In genomic region chr2:60413819-60414178, GRCh38 we compare ENCODE assay signal across 12 cellular contexts.
A peak's percentile ranks its signal among the peaks of the same experiment; 100 is the strongest.
DNase-seq lines count a peak whose midpoint lies in the region; ATAC-seq lines count a peak whose summit lies in the region.
"Had no signal": no experiment of that assay in that cellular context is flagged by ENCODE, and none has a peak within 500 bp of the region (broad histone marks: within the 10 kb centered on the region; RNA-seq: fewer than 3 reads in every experiment).

No MANE protein-coding gene starts in this region.

- ATAC-seq in GM19395 (IDR thresholded peaks at IDR 0.05; ENCODE audit: unreplicated experiment) (peak; percentile 77), HG02885 (IDR thresholded peaks at IDR 0.05; ENCODE audit: poor library complexity, unreplicated experiment) (peak; percentile 77)
- ATAC-seq: mucosa of descending colon had no signal

- peak; percentile 31 for DNase-seq in GF-D8 (lab: John Stamatoyannopoulos, UW)
- DNase-seq in MV-4-11 (lab: John Stamatoyannopoulos, UW), result peak; percentile 99
- DNase-seq in mesenteric fat pad (ENCODE audit: low spot score), result no peak
- DNase-seq in activated CD8-positive, alpha-beta memory T cell treated with anti-CD3 and anti-CD28 coated beads for 24 hours, result no peak
- no peak for DNase-seq in stimulated activated CD4-positive, alpha-beta T cell treated with anti-CD3 and anti-CD28 coated beads, Interleukin-4, amount 100 ng/mL, for 4 hours
- DNase-seq in AG20443 (ENCODE audit: low spot score), result no peak
- DNase-seq: activated gamma-delta T cell, NCI-H774, T1000 had no signal

Comparison
In these comparisons a context has a peak if more than half of its experiments do, and no peak if none do; other contexts are left out.
1. DNase-seq: peak in GF-D8 (single experiment) and MV-4-11 (single experiment); none in mesenteric fat pad (single experiment), activated CD8-positive, alpha-beta memory T cell treated with anti-CD3 and anti-CD28 coated beads for 24 hours (single experiment), stimulated activated CD4-positive, alpha-beta T cell treated with anti-CD3 and anti-CD28 coated beads, Interleukin-4, amount 100 ng/mL, for 4 hours (0 of 2) and AG20443 (single experiment).